ENCODE assay signal across 8 cellular contexts in the genomic region with DNA sequence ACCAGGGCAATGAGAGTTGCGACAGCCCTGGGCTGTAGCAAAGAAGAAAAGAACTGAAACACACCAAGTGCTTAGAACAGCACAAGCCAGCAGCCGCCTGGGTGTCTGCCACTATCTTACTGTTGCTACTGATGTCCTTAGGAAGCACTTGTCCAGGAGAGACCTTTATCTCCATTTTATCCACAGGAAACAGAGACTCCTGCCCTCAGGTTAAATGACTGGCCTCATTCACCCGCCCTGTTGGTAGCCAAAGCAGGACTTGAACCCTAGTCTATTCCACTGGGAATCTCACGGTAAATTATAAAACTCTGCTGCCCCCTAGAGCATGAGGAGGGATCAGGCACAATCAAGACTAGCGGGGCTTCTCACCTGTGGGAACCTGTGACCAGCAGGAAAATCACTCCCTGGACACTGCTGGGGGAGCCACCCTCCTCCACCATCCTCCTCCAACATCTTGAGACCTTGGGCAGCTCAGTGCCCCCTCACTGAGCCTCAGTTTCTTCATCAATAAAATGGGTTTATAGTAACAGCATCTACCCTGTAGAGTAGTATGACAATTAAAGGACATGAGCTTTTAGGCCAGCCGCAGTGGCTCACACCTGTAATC. TPM values are rescaled to one million over a fixed set of nuclear protein-coding genes. Genes with fewer than 3 reads are reported as not detected.
DNase-seq lines count a peak whose midpoint lies in the region; ATAC-seq, FAIRE-seq and TF ChIP-seq lines count a peak whose summit lies in the region.

No MANE protein-coding gene starts in this region.

- no peaks in the 10 kb centered on the region for H3K27me3 ChIP-seq in CD4-positive, CD25-positive, alpha-beta regulatory T cell (ENCODE audit: control insufficient read depth, insufficient read depth, low read length)
- H3K27me3 ChIP-seq in astrocyte (ENCODE audit: insufficient read depth, low read length) (no peaks in the 10 kb centered on the region), vagina (no peaks in the 10 kb centered on the region)

- no peaks in the 10 kb centered on the region for H3K36me3 Mint-ChIP-seq in CD4-positive, CD25-positive, alpha-beta regulatory T cell
- no peaks in the 10 kb centered on the region for H3K36me3 Mint-ChIP-seq in astrocyte (ENCODE audit: low read depth, unreplicated experiment)

- no peak overlapping the region for H3K4me2 ChIP-seq in astrocyte (ENCODE audit: low read length)

- H3K4me1 ChIP-seq in CD4-positive, CD25-positive, alpha-beta regulatory T cell (ENCODE audit: control insufficient read depth, insufficient read depth, low read length, poor library complexity, severe bottlenecking), result no peaks in the 10 kb centered on the region
- H3K4me1 ChIP-seq in astrocyte (ENCODE audit: insufficient read depth, low read length) (no peaks in the 10 kb centered on the region), vagina (no peaks in the 10 kb centered on the region)

- no peak overlapping the region for H2AFZ ChIP-seq in astrocyte (ENCODE audit: low read depth, low read length)

- H3K27me3 Mint-ChIP-seq in CD4-positive, CD25-positive, alpha-beta regulatory T cell, result peaks cover 4% of the 10 kb centered on the region
- H3K27me3 Mint-ChIP-seq in astrocyte (ENCODE audit: low read depth, unreplicated experiment), result peaks cover 3% of the 10 kb centered on the region

- H3K27ac ChIP-seq in CD4-positive, CD25-positive, alpha-beta regulatory T cell (ENCODE audit: insufficient read depth, low read length, poor library complexity, severe bottlenecking), result no peak overlapping the region
- H3K27ac ChIP-seq in astrocyte (ENCODE audit: low read depth, low read length) (no peak overlapping the region), vagina (no peak overlapping the region)

- no peaks in the 10 kb centered on the region for H3K9me3 Mint-ChIP-seq in CD4-positive, CD25-positive, alpha-beta regulatory T cell
- H3K9me3 Mint-ChIP-seq in astrocyte (ENCODE audit: unreplicated experiment), result no peaks in the 10 kb centered on the region

- TF ChIP-seq CTCF in astrocyte (IDR thresholded peaks at IDR 0.05; ENCODE audit: insufficient read depth, low read depth, low read length) (peak; percentile 46), vagina (IDR thresholded peaks at IDR 0.05) (peak in 2 of 3 experiments; percentile 44 to 53)

- no peak for ATAC-seq in CD4-positive, CD25-positive, alpha-beta regulatory T cell (ENCODE audit: low read depth in 2 of 2)
- ATAC-seq in GM18907 (IDR thresholded peaks at IDR 0.05; ENCODE audit: unreplicated experiment), result no peak

- H3K4me3 ChIP-seq in CD4-positive, CD25-positive, alpha-beta regulatory T cell (ENCODE audit: low read depth, low read length), result no peak overlapping the region
- no peak overlapping the region for H3K4me3 ChIP-seq in astrocyte (ENCODE audit: insufficient read depth, low read depth, low read length)
- H3K4me3 ChIP-seq in vagina, result no peak overlapping the region

- H3K27ac Mint-ChIP-seq in CD4-positive, CD25-positive, alpha-beta regulatory T cell, result no peak overlapping the region
- H3K27ac Mint-ChIP-seq in astrocyte (ENCODE audit: unreplicated experiment), result no peak overlapping the region

- H3K4me1 Mint-ChIP-seq in CD4-positive, CD25-positive, alpha-beta regulatory T cell, result peaks cover 0 to 6% (median 0%) of the 10 kb centered on the region in 4 donors
- H3K4me1 Mint-ChIP-seq in astrocyte (ENCODE audit: low read depth, unreplicated experiment), result peaks cover 14% of the 10 kb centered on the region

- no peak overlapping the region for H3K4me3 Mint-ChIP-seq in CD4-positive, CD25-positive, alpha-beta regulatory T cell
- no peak overlapping the region for H3K4me3 Mint-ChIP-seq in astrocyte (ENCODE audit: unreplicated experiment)

- H4K20me1 ChIP-seq in astrocyte (ENCODE audit: insufficient read depth, low read length), result no peaks in the 10 kb centered on the region

- FAIRE-seq in astrocyte (lab: Jason Lieb, UNC), result no peak

- no peaks in the 10 kb centered on the region for H3K36me3 ChIP-seq in CD4-positive, CD25-positive, alpha-beta regulatory T cell (ENCODE audit: control insufficient read depth, insufficient read depth, low read length)
- H3K36me3 ChIP-seq in astrocyte (ENCODE audit: insufficient read depth, low read length) (no peaks in the 10 kb centered on the region), vagina (no peaks in the 10 kb centered on the region)

- no peak for TF ChIP-seq POLR2A in vagina (IDR thresholded peaks at IDR 0.05)

- no peaks in the 10 kb centered on the region for H3K9me3 ChIP-seq in CD4-positive, CD25-positive, alpha-beta regulatory T cell (ENCODE audit: control insufficient read depth in 2 of 2, low read length in 2 of 2)
- H3K9me3 ChIP-seq in astrocyte (ENCODE audit: insufficient read depth, low read depth, low read length) (no peaks in the 10 kb centered on the region), vagina (no peaks in the 10 kb centered on the region)

- intact Hi-C loops in vagina (cut with DNase I), result no loop called here

- peak in 2 of 3 donors; percentile 23 to 32 for DNase-seq in CD4-positive, CD25-positive, alpha-beta regulatory T cell
- DNase-seq in GM19240 (ENCODE audit: insufficient read length, low spot score), result peak; percentile 31
- peak; percentile 74 for DNase-seq in NCI-H82 (lab: John Stamatoyannopoulos, UW)
- DNase-seq in astrocyte (ENCODE audit: low read depth), result no peak
- peak; percentile 17 for DNase-seq in kidney glomerular epithelial cell (lab: John Stamatoyannopoulos, UW)
- DNase-seq in vagina (ENCODE audit: extremely low spot score in 2 of 2), result no peak
- no peak for DNase-seq in activated CD4-positive, CD25-positive, alpha-beta regulatory T cell (lab: John Stamatoyannopoulos, UW)

- H3K9ac ChIP-seq in astrocyte (ENCODE audit: low read length), result no peak overlapping the region

- H3K79me2 ChIP-seq in astrocyte (ENCODE audit: insufficient read depth, low read length), result no peaks in the 10 kb centered on the region

RNA-seq across cellular contexts. Expression of gene TESC, which starts 20.5 kb away (rescaled TPM):
- 9.4 TPM for total RNA-seq in CD4-positive, CD25-positive, alpha-beta regulatory T cell
- 10 to 100 TPM in 1 of 4 donors, 1 to 10 TPM in 3; 4.4 to 11.7 (median 6.7) TPM for polyA plus RNA-seq in CD4-positive, CD25-positive, alpha-beta regulatory T cell
- total RNA-seq in astrocyte, result 1.7 and 1.9 TPM in 2 replicates
- 10.8 TPM for total RNA-seq in vagina

Comparison
In these comparisons a context has a peak if more than half of its experiments do, and no peak if none do; other contexts are left out.
1. DNase-seq: peak in CD4-positive, CD25-positive, alpha-beta regulatory T cell (2 of 3), GM19240 (single experiment), NCI-H82 (single experiment) and kidney glomerular epithelial cell (single experiment); none in astrocyte (single experiment), vagina (0 of 2) and activated CD4-positive, CD25-positive, alpha-beta regulatory T cell (0 of 4).